ENCODE assay signal across 8 cellular contexts in genomic region chr4:139555073-139555704, GRCh38. TPM values are rescaled to one million over a fixed set of nuclear protein-coding genes. Genes with fewer than 3 reads are reported as not detected.
A peak's percentile ranks its signal among the peaks of the same experiment; 100 is the strongest.
DNase-seq lines count a peak whose midpoint lies in the region; ATAC-seq, FAIRE-seq and TF ChIP-seq lines count a peak whose summit lies in the region.

No MANE protein-coding gene starts in this region.

- FAIRE-seq in HepG2 (lab: Jason Lieb, UNC) = no peak

- H3K4me3 Mint-ChIP-seq in activated CD4-positive, alpha-beta memory T cell treated with anti-CD3 and anti-CD28 coated beads, Interleukin-2, amount 10 ng/mL, durations not matched to agents 7 days and 5 days = peak overlapping the region; percentile 98

- H3K36me3 ChIP-seq in HepG2 (replicated peaks in 1 of 2; ENCODE audit: control insufficient read depth in 1 of 2, insufficient read depth in 2 of 2, low read length in 2 of 2) = no peaks in the 10 kb centered on the region

- no peak overlapping the region for H2AFZ ChIP-seq in HepG2 (ENCODE audit: low read length)

- no peak for TF ChIP-seq POLR2A in HepG2 (IDR thresholded peaks at IDR 0.05; ENCODE audit: insufficient read depth in 1 of 2, low read depth in 2 of 2, low read length in 2 of 2)

- no peaks in the 10 kb centered on the region for H3K27me3 Mint-ChIP-seq in activated CD4-positive, alpha-beta memory T cell treated with anti-CD3 and anti-CD28 coated beads, Interleukin-2, amount 10 ng/mL, durations not matched to agents 7 days and 5 days

- no peaks in the 10 kb centered on the region for H3K79me2 ChIP-seq in HepG2 (ENCODE audit: insufficient read depth, low read length)

- peak overlapping the region; percentile 88 for H3K4me2 ChIP-seq in HepG2 (ENCODE audit: low read depth, low read length)

- no peak for TF ChIP-seq RAD21 in HepG2 (CRISPR knock-in tag; IDR thresholded peaks at IDR 0.05)

- no peaks in the 10 kb centered on the region for H3K9me3 Mint-ChIP-seq in activated CD4-positive, alpha-beta memory T cell treated with anti-CD3 and anti-CD28 coated beads, Interleukin-2, amount 10 ng/mL, durations not matched to agents 7 days and 5 days

- peak overlapping the region; percentile 83 to 99 (median 96) for H3K27ac ChIP-seq in dorsolateral prefrontal cortex
- no peak overlapping the region for H3K27ac ChIP-seq in HepG2 (ENCODE audit: extremely low read length, insufficient read depth, low read length)

- H3K27ac Mint-ChIP-seq in activated CD4-positive, alpha-beta memory T cell treated with anti-CD3 and anti-CD28 coated beads, Interleukin-2, amount 10 ng/mL, durations not matched to agents 7 days and 5 days = peak overlapping the region; percentile 94

- H3K4me1 Mint-ChIP-seq in activated CD4-positive, alpha-beta memory T cell treated with anti-CD3 and anti-CD28 coated beads, Interleukin-2, amount 10 ng/mL, durations not matched to agents 7 days and 5 days = peaks cover 61% of the 10 kb centered on the region

- POLR2A ChIA-PET in activated CD4-positive, alpha-beta memory T cell treated with anti-CD3 and anti-CD28 coated beads, Interleukin-2, amount 10 ng/mL, durations not matched to agents 7 days and 5 days (lab: Charles Lee) = interaction anchor here (1.0 to 3.4 kb wide), 8 partner anchors 9 to 377 kb away, joined by 3 to 31 read pairs (median 4); partner anchors contain the start of genes NAA15, NDUFC1 and RAB33B
- POLR2A ChIA-PET in HepG2 (lab: Yijun Ruan, JAX) = no interaction called here

- ATAC-seq in HG03460 (IDR thresholded peaks at IDR 0.05; ENCODE audit: unreplicated experiment) (peak; percentile 27), HepG2 (peak; percentile 50)

- H3K4me1 ChIP-seq in HepG2 (ENCODE audit: insufficient read depth, low read length) = peaks cover 40% of the 10 kb centered on the region

- in situ Hi-C loops in HepG2 (cut with HindIII; ENCODE audit: extremely low pct_ligation_motif_present, low pct_unique_long_range_greater_than_20kb) = no loop called here

- H3K27me3 ChIP-seq in dorsolateral prefrontal cortex (no peaks in the 10 kb centered on the region), HepG2 (ENCODE audit: control insufficient read depth in 1 of 2, insufficient read depth in 2 of 2, low read length in 2 of 2) (peaks cover 6 to 75% of the 10 kb centered on the region in 2 experiments)

- H4K20me1 ChIP-seq in HepG2 (ENCODE audit: insufficient read depth, low read length) = no peaks in the 10 kb centered on the region; the same call in 1 of the 2 replicates

- H3K9ac ChIP-seq in HepG2 (ENCODE audit: insufficient read depth, low read depth, low read length) = no peak overlapping the region

- WGBS in HepG2 (ENCODE audit: low lambda C conversion rate) = 9% methylated on average over 25 of the region's 53 CpGs

- BruUV-seq in HepG2 (replicated peaks; lab: Mats Ljungman, UMichigan) = no TSS peak

- CTCF ChIA-PET in activated CD4-positive, alpha-beta memory T cell treated with anti-CD3 and anti-CD28 coated beads, Interleukin-2, amount 10 ng/mL, durations not matched to agents 7 days and 5 days (lab: Charles Lee) = interaction anchor here (0.8 to 5.0 kb wide), 5 partner anchors 23 to 102 kb away, joined by 3 to 22 read pairs (median 4); no protein-coding TSS in a partner anchor
- CTCF ChIA-PET in HepG2 (lab: Yijun Ruan, JAX; ENCODE audit: low intra/inter-chr PET ratio, low total read pairs) = no interaction called here

- peaks cover 9% of the 10 kb centered on the region for H3K36me3 Mint-ChIP-seq in activated CD4-positive, alpha-beta memory T cell treated with anti-CD3 and anti-CD28 coated beads, Interleukin-2, amount 10 ng/mL, durations not matched to agents 7 days and 5 days (ENCODE audit: low read depth)

- H3K4me3 ChIP-seq in dorsolateral prefrontal cortex (peak overlapping the region; percentile 76 to 99 (median 92)), HepG2 (replicated peaks in 1 of 3; ENCODE audit: insufficient read depth in 1 of 3, low read depth in 2 of 3, low read length in 3 of 3) (peak overlapping the region; percentile 53 to 76 (median 54))

- TF ChIP-seq CTCF in dorsolateral prefrontal cortex (IDR thresholded peaks at IDR 0.05 in 54 of 56, conservative IDR thresholded peaks at IDR 0.05 in 2 of 56; ENCODE audit: low read depth in 1 of 56, partially characterized antibody in 56 of 56) (peak in 10 of 56 donors; percentile 3 to 28 (median 13)), HepG2 (CRISPR knock-in tag; IDR thresholded peaks at IDR 0.05) (no peak)

- H3K9me3 ChIP-seq in HepG2 (ENCODE audit: low read length) = no peaks in the 10 kb centered on the region

- DNase-seq in NCI-H2081 (lab: John Stamatoyannopoulos, UW) (peak; percentile 63 to 85), NCI-H2081 treated with DMSO at 0.1 percent for 48 hours (lab: John Stamatoyannopoulos, UW) (no peak), NCI-H774 (lab: John Stamatoyannopoulos, UW) (peak; percentile 35), dorsolateral prefrontal cortex (peak; percentile 61 to 91 (median 86)), HepG2 (ENCODE audit: low spot score) (no peak)
- peak; percentile 85 for DNase-seq in activated CD4-positive, alpha-beta memory T cell treated with anti-CD3 and anti-CD28 coated beads, Interleukin-2, amount 10 ng/mL, durations not matched to agents 7 days and 5 days
- DNase-seq in stimulated activated CD4-positive, alpha-beta T cell treated with anti-CD3 and anti-CD28 coated beads, Interleukin-2, amount 100 ng/mL, for 24 hours = peak; percentile 82 to 84

- TF ChIP-seq EP300 in HepG2 (IDR thresholded peaks at IDR 0.05; ENCODE audit: low read depth in 2 of 2, low read length in 2 of 2) (no peak), HepG2 (CRISPR knock-in tag; IDR thresholded peaks at IDR 0.05; ENCODE audit: borderline replicate concordance) (no peak)

- intact Hi-C loops in dorsolateral prefrontal cortex (cut with DNase I) = loop anchor here (2.0 to 10.0 kb wide), 5 partner anchors 33 to 473 kb away; partner anchors contain the start of genes NAA15 (in 2 of the 2), NDUFC1 (in 2 of the 2), RAB33B (in 2 of the 2) and ELF2 (in 1 of the 2)
- intact Hi-C loops in HepG2 (cut with micrococcal nuclease; ENCODE audit: unreplicated experiment) = no loop called here

TF ChIP-seq in HepG2, 621 proteins besides CTCF, POLR2A, EP300 and RAD21 (continues in another document):
- TF ChIP-seq WIZ (CRISPR knock-in tag; IDR thresholded peaks at IDR 0.05) (no peak), ATF6 (CRISPR knock-in tag; conservative IDR thresholded peaks at IDR 0.05) (no peak), ATF7-NPFF (CRISPR knock-in tag; IDR thresholded peaks at IDR 0.05; ENCODE audit: low read depth) (no peak; the same call in 1 of the 2 replicates)
- TF ChIP-seq, protein P1, sequence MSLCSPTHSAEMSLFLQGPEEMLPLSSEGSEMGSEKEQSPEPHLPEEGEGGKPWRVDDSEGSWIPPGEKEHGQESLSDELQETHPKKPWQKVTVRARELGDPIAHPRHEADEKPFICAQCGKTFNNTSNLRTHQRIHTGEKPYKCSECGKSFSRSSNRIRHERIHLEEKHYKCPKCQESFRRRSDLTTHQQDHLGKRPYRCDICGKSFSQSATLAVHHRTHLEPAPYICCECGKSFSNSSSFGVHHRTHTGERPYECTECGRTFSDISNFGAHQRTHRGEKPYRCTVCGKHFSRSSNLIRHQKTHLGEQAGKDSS (CRISPR knock-in tag; IDR thresholded peaks at IDR 0.05; ENCODE audit: borderline replicate concordance, low read depth) = peak; percentile 63; the same call in 1 of the 2 replicates

RNA-seq across cellular contexts. Expression of gene SETD7, which starts 0.8 kb away (rescaled TPM):
- total RNA-seq in activated CD4-positive, alpha-beta memory T cell treated with anti-CD3 and anti-CD28 coated beads, Interleukin-2, amount 10 ng/mL, durations not matched to agents 7 days and 5 days = 10 to 100 TPM; 16.0 to 17.7 TPM
- 10 to 100 TPM; 30.8 to 54.7 (median 39.4) TPM for total RNA-seq in dorsolateral prefrontal cortex
- 0.22 and 0.48 TPM in 2 replicates for total RNA-seq in HepG2 (2016; rRNA removed; fragmentation: Illumina TruSeq; extraction: Trizol)
- total RNA-seq in HepG2 (2016; cell fraction: cytosol; rRNA removed; fragmentation: Illumina TruSeq; extraction: Trizol; ENCODE audit: low read depth) = 0.09 TPM in 1 of 2 replicates, not detected in the other
- total RNA-seq in HepG2 (2016; cell fraction: insoluble cytoplasmic fraction; rRNA removed; fragmentation: Illumina TruSeq; extraction: Trizol) = 0.26 and 0.46 TPM in 2 replicates
- total RNA-seq in HepG2 (2016; cell fraction: membrane; rRNA removed; fragmentation: Illumina TruSeq; extraction: Trizol) = 0.09 and 0.14 TPM in 2 replicates
- 0.25 and 0.28 TPM in 2 replicates for total RNA-seq in HepG2 (2016; cell fraction: nucleus; rRNA removed; fragmentation: Illumina TruSeq; extraction: Trizol)
- 0.08 and 0.13 TPM in 2 replicates for polyA plus RNA-seq in HepG2 (2011; rRNA removed)
- polyA plus RNA-seq in HepG2 (2011; cell fraction: cytosol; rRNA removed) = 0.07 and 0.14 TPM in 2 replicates
- polyA plus RNA-seq in HepG2 (2011; cell fraction: nucleus; rRNA removed) = 0.21 TPM in 2 replicates
- polyA plus RNA-seq in HepG2 (2012) = 0.21 and 0.28 TPM in 2 replicates
- 0.05 TPM in 1 of 2 replicates, not detected in the other for polyA plus RNA-seq in HepG2 (2016; cell fraction: cytosol; fragmentation: Illumina TruSeq; extraction: Trizol; ENCODE audit: low read depth)
- 0.26 and 0.27 TPM in 2 replicates for polyA plus RNA-seq in HepG2 (2016; cell fraction: insoluble cytoplasmic fraction; fragmentation: Illumina TruSeq; extraction: Trizol; ENCODE audit: low read depth)
- polyA plus RNA-seq in HepG2 (2016; cell fraction: membrane; fragmentation: Illumina TruSeq; extraction: Trizol; ENCODE audit: low read depth) = 0.06 and 0.10 TPM in 2 replicates
- 0.15 and 0.24 TPM in 2 replicates for polyA plus RNA-seq in HepG2 (2016; cell fraction: nucleus; fragmentation: Illumina TruSeq; extraction: Trizol; ENCODE audit: insufficient read depth, low read depth)
- 0.24 and 48.0 TPM in 2 replicates for polyA minus RNA-seq in HepG2 (2011; rRNA and poly(A)+ RNA removed; ENCODE audit: low replicate concordance)
- polyA minus RNA-seq in HepG2 (2011; cell fraction: cytosol; rRNA and poly(A)+ RNA removed) = 0.30 and 0.44 TPM in 2 replicates
- polyA minus RNA-seq in HepG2 (2011; cell fraction: nucleus; rRNA and poly(A)+ RNA removed) = 0.25 and 0.26 TPM in 2 replicates

Comparison
In these comparisons a context has a peak if more than half of its experiments do, and no peak if none do; other contexts are left out.
1. DNase-seq: peak in NCI-H2081 (2 of 2), NCI-H774 (single experiment), activated CD4-positive, alpha-beta memory T cell treated with anti-CD3 and anti-CD28 coated beads, Interleukin-2, amount 10 ng/mL, durations not matched to agents 7 days and 5 days (single experiment), dorsolateral prefrontal cortex (10 of 10) and stimulated activated CD4-positive, alpha-beta T cell treated with anti-CD3 and anti-CD28 coated beads, Interleukin-2, amount 100 ng/mL, for 24 hours (2 of 2); none in NCI-H2081 treated with DMSO at 0.1 percent for 48 hours (single experiment) and HepG2 (single experiment).
2. RNA of gene SETD7, which starts 0.8 kb away (total RNA-seq): 30.8 to 54.7 TPM in dorsolateral prefrontal cortex and 16.0 to 17.7 TPM in activated CD4-positive, alpha-beta memory T cell treated with anti-CD3 and anti-CD28 coated beads, Interleukin-2, amount 10 ng/mL, durations not matched to agents 7 days and 5 days; 0.09 to 0.48 TPM in HepG2; every median in the first group is over 10 times any median in the second.